Comparison of ENCODE assay signal across 24 cellular contexts in the genomic region with DNA sequence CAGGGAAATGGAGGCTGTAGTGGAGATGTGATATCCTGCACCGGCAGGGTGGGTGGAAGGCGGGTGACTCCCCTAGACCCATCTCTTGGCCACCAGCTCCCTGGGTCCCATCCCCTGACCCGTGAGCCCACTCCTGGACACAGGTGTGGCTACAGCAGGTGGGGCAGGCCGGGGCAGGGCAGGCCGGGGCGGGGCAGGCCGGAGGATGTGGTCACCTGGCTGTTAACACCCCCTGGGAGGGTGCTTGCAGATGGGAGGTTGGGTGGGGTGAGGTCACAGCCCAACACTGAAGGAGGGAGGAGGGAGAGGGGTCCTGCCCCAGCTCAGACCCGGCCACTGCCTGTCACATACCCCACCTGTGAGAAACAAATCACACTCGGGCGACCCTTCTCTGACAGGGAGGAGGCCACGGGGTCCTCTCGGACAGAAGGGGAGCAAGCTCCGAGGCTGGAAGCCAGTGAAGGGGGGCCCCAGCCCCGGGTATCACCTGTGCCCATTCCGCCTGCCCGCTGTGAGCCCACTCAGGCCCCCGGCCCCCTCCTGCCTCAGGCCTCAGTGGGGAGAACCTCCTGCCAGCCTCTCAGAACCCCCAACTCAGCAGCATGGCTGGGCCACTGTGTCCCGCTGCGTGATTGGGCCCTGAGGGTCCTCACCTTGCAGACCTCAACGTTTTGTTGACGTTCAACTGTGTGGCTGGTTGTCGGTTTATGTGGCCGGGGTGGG.
"Had no signal": no experiment of that assay in that cellular context is flagged by ENCODE, and none has a peak within 500 bp of the region (broad histone marks: within the 10 kb centered on the region; RNA-seq: fewer than 3 reads in every experiment).

No MANE protein-coding gene starts in this region.

- H3K9me3 ChIP-seq: adrenal gland, ascending aorta, SJSA1 had no signal

- H3K27ac ChIP-seq: adrenal gland, ascending aorta, KMS-11, SJSA1 had no signal

- H3K27me3 ChIP-seq: ascending aorta had no signal

- H3K4me2 ChIP-seq: KMS-11 had no signal

- DNase-seq: activated CD4-positive, alpha-beta T cell treated with anti-CD3 and anti-CD28 coated beads for 48 hours; activated CD4-positive, alpha-beta T cell treated with anti-CD3 and anti-CD28 coated beads, Interleukin-2, amount 50 U/mL, for 4 hours; activated CD4-positive, CD25-positive, alpha-beta regulatory T cell treated with anti-CD3 and anti-CD28 coated beads, Interleukin-2, amount 50 U/mL, for 72 hours; activated CD8-positive, alpha-beta memory T cell treated with anti-CD3 and anti-CD28 coated beads, Interleukin-2, amount 50 U/mL, for 48 hours; activated CD8-positive, alpha-beta T cell treated with anti-CD3 and anti-CD28 coated beads, Interleukin-2, amount 10 ng/mL, durations not matched to agents 7 days and 5 days; activated naive CD4-positive, alpha-beta T cell treated with anti-CD3 and anti-CD28 coated beads, Interleukin-2, amount 50 U/mL, for 16 hours; activated naive CD8-positive, alpha-beta T cell treated with anti-CD3 and anti-CD28 coated beads, Interleukin-2, amount 10 ng/mL, durations not matched to agents 7 days and 5 days; activated T-cell treated with anti-CD3 and anti-CD28 coated beads, Interleukin-2, amount 50 U/mL, for 1 hour; adrenal gland; NCI-H1092; NCI-H2029; NCI-H2107; NCI-H345; NCI-H510A; NCI-H526 treated with DMSO at 0.1 percent for 48 hours; NCI-H82; NK-92 treated with Interleukin-12 subunit alpha and Interleukin-12 subunit beta, amount 100 ng/mL, for 24 hours; OCI-M1; Right ventricle myocardium superior; T-helper 17 cell; T-helper 9 cell had no signal

- H3K4me3 ChIP-seq: adrenal gland, ascending aorta, SJSA1 had no signal

- H3K9ac ChIP-seq: KMS-11 had no signal

- ATAC-seq: activated CD8-positive, alpha-beta T cell treated with anti-CD3 and anti-CD28 coated beads, Interleukin-2, amount 10 ng/mL, durations not matched to agents 7 days and 5 days; T-helper 17 cell had no signal

- H3K36me3 ChIP-seq: adrenal gland, ascending aorta, SJSA1 had no signal

- H3K4me1 ChIP-seq: adrenal gland, ascending aorta, SJSA1 had no signal
